In the genomic region with DNA sequence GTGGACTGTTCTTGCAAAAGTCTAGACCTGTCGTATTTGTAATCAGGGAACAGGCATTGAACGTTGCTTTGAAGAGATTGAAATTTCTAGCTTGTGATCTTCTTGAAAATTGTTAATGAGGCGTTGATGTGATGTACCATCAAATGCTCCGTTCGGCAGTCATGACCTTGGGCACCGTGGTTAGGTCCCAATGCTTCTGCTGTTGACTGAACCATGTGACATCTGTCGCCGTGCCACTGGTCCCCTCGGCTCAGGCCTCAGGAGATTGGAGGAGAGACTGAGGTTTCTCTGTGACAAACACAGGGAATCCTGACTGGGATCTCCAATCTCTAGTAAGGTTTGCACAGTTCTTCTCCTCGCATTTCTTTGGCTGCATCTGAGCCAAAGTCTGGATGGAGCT, we compare ENCODE assay signal across 9 cellular contexts. TPM values are rescaled to one million over a fixed set of nuclear protein-coding genes. Genes with fewer than 3 reads are reported as not detected.
A peak's percentile ranks its signal among the peaks of the same experiment; 100 is the strongest.
DNase-seq lines count a peak whose midpoint lies in the region; ATAC-seq and TF ChIP-seq lines count a peak whose summit lies in the region.
"Had no signal": no experiment of that assay in that cellular context is flagged by ENCODE, and none has a peak within 500 bp of the region (broad histone marks: within the 10 kb centered on the region; RNA-seq: fewer than 3 reads in every experiment).

No MANE protein-coding gene starts in this region.

- TF ChIP-seq CTCF in natural killer cell (IDR thresholded peaks at IDR 0.05): no peak

- H2BK120ac ChIP-seq in mesenchymal stem cell (ENCODE audit: low read depth, low read length): no peak overlapping the region

- H3K36me3 Mint-ChIP-seq in CD8-positive, alpha-beta memory T cell: peaks cover 0 to 38% (median 5%) of the 10 kb centered on the region in 3 donors
- peaks cover 6 to 13% of the 10 kb centered on the region in 2 donors for H3K36me3 Mint-ChIP-seq in activated T-cell treated with anti-CD3 and anti-CD28 coated beads, Interleukin-2, amount 50 U/mL, for 72 hours (ENCODE audit: insufficient read depth in 2 of 2)
- H3K36me3 Mint-ChIP-seq in natural killer cell: no peaks in the 10 kb centered on the region

- H3K14ac ChIP-seq in mesenchymal stem cell (ENCODE audit: low read length in 2 of 2): no peak overlapping the region

- H3K79me1 ChIP-seq in mesenchymal stem cell (replicated peaks; ENCODE audit: low read length, poor library complexity, severe bottlenecking): no peaks in the 10 kb centered on the region

- peak overlapping the region; percentile 81 to 97 (median 95) for H3K4me3 Mint-ChIP-seq in CD8-positive, alpha-beta memory T cell
- peak overlapping the region; percentile 85 to 94 for H3K4me3 Mint-ChIP-seq in activated T-cell treated with anti-CD3 and anti-CD28 coated beads, Interleukin-2, amount 50 U/mL, for 72 hours
- H3K4me3 Mint-ChIP-seq in natural killer cell: peak overlapping the region; percentile 93

- H4K8ac ChIP-seq in mesenchymal stem cell (ENCODE audit: low read length): no peak overlapping the region

- H3K36me3 ChIP-seq in CD8-positive, alpha-beta memory T cell (ENCODE audit: insufficient read depth, low read length): peaks cover 7% of the 10 kb centered on the region
- H3K36me3 ChIP-seq in Karpas-422 (ENCODE audit: insufficient read depth, low read length): no peaks in the 10 kb centered on the region
- no peaks in the 10 kb centered on the region for H3K36me3 ChIP-seq in mesenchymal stem cell (ENCODE audit: control insufficient read depth in 1 of 2, insufficient read depth in 2 of 2, low read depth in 1 of 2, low read length in 2 of 2)

- H3K27ac ChIP-seq in CD8-positive, alpha-beta memory T cell (ENCODE audit: low read depth, low read length): peak overlapping the region; percentile 90
- H3K27ac ChIP-seq in Karpas-422 (ENCODE audit: low read length) (no peak overlapping the region), mesenchymal stem cell (ENCODE audit: low read length, poor library complexity, severe bottlenecking) (no peak overlapping the region)

- H3K9ac ChIP-seq in Karpas-422 (ENCODE audit: low read length) (peak overlapping the region; percentile 81), mesenchymal stem cell (ENCODE audit: low read length) (no peak overlapping the region)

- H2AFZ ChIP-seq in Karpas-422 (ENCODE audit: low read length): no peak overlapping the region
- no peak overlapping the region for H2AFZ ChIP-seq in mesenchymal stem cell (ENCODE audit: low read depth, low read length)

- intact Hi-C loops in natural killer cell (cut with micrococcal nuclease): loop anchor here (5.0 kb wide), 1 partner anchor 575 kb away; the partner anchor contains the start of gene KLHL21

- no peaks in the 10 kb centered on the region for H3K27me3 ChIP-seq in CD8-positive, alpha-beta memory T cell (ENCODE audit: insufficient read depth, low read length, poor library complexity, severe bottlenecking)
- no peaks in the 10 kb centered on the region for H3K27me3 ChIP-seq in Karpas-422 (ENCODE audit: low read length)
- peaks cover 17 to 20% of the 10 kb centered on the region in 2 experiments for H3K27me3 ChIP-seq in mesenchymal stem cell (ENCODE audit: control insufficient read depth in 1 of 2, insufficient read depth in 1 of 2, low read length in 2 of 2)

- 88% methylated on average over 10 of the region's 10 CpGs for WGBS in mesenchymal stem cell

- no peak overlapping the region for H3K4ac ChIP-seq in mesenchymal stem cell (ENCODE audit: low read depth in 1 of 2, low read length in 2 of 2)

- H3K4me1 ChIP-seq in CD8-positive, alpha-beta memory T cell (ENCODE audit: insufficient read depth, low read length): peaks cover 74% of the 10 kb centered on the region
- H3K4me1 ChIP-seq in Karpas-422 (ENCODE audit: low read length) (peaks cover 55% of the 10 kb centered on the region), mesenchymal stem cell (ENCODE audit: control insufficient read depth, insufficient read depth, low read depth, low read length) (peaks cover 20% of the 10 kb centered on the region)

- H3K18ac ChIP-seq in mesenchymal stem cell (ENCODE audit: low read depth in 1 of 2, low read length in 2 of 2): no peak overlapping the region

- peak overlapping the region; percentile 89 for H3K4me2 ChIP-seq in Karpas-422 (ENCODE audit: low read depth, low read length, poor library complexity, severe bottlenecking)
- no peak overlapping the region for H3K4me2 ChIP-seq in mesenchymal stem cell (ENCODE audit: low read length, poor library complexity, severe bottlenecking)

- H2BK12ac ChIP-seq in mesenchymal stem cell (ENCODE audit: low read length in 2 of 2): no peak overlapping the region

- no peak overlapping the region for H3K23ac ChIP-seq in mesenchymal stem cell (ENCODE audit: low read length in 2 of 2)

- no peak overlapping the region for H4K91ac ChIP-seq in mesenchymal stem cell (ENCODE audit: low read length)

- H3K27ac Mint-ChIP-seq in CD8-positive, alpha-beta memory T cell: peak overlapping the region; percentile 88 to 99 (median 98)
- peak overlapping the region; percentile 38 for H3K27ac Mint-ChIP-seq in activated T-cell treated with anti-CD3 and anti-CD28 coated beads, Interleukin-2, amount 50 U/mL, for 72 hours
- H3K27ac Mint-ChIP-seq in natural killer cell: peak overlapping the region; percentile 70 to 100

- no peaks in the 10 kb centered on the region for H3K27me3 Mint-ChIP-seq in CD8-positive, alpha-beta memory T cell
- H3K27me3 Mint-ChIP-seq in activated T-cell treated with anti-CD3 and anti-CD28 coated beads, Interleukin-2, amount 50 U/mL, for 72 hours (ENCODE audit: low read depth): no peaks in the 10 kb centered on the region
- H3K27me3 Mint-ChIP-seq in natural killer cell (ENCODE audit: low read depth in 2 of 2): peaks cover 0 to 3% of the 10 kb centered on the region in 2 donors

- no peaks in the 10 kb centered on the region for H3K9me3 ChIP-seq in CD8-positive, alpha-beta memory T cell (ENCODE audit: low read length)
- H3K9me3 ChIP-seq in Karpas-422 (ENCODE audit: low read length): no peaks in the 10 kb centered on the region
- no peaks in the 10 kb centered on the region for H3K9me3 ChIP-seq in mesenchymal stem cell (ENCODE audit: control insufficient read depth, low read length)

- H2BK5ac ChIP-seq in mesenchymal stem cell (ENCODE audit: low read depth, low read length, poor library complexity, severe bottlenecking): no peak overlapping the region

- H2AK5ac ChIP-seq in mesenchymal stem cell (ENCODE audit: low read length, severe bottlenecking): no peak overlapping the region

- H3K9me2 ChIP-seq in Karpas-422 (replicated peaks; ENCODE audit: insufficient read depth, low read length): no peaks in the 10 kb centered on the region

- peaks cover 62 to 77% (median 66%) of the 10 kb centered on the region in 3 donors for H3K4me1 Mint-ChIP-seq in CD8-positive, alpha-beta memory T cell
- peaks cover 68% of the 10 kb centered on the region for H3K4me1 Mint-ChIP-seq in activated T-cell treated with anti-CD3 and anti-CD28 coated beads, Interleukin-2, amount 50 U/mL, for 72 hours (ENCODE audit: low read depth)
- peaks cover 69 to 75% of the 10 kb centered on the region in 2 donors for H3K4me1 Mint-ChIP-seq in natural killer cell

- no peak for DNase-seq in CD8-positive, alpha-beta memory T cell
- DNase-seq in Karpas-422 (no peak), natural killer cell (no peak), RPMI8226 (no peak), mesenchymal stem cell (no peak)
- peak; percentile 17 to 29 for DNase-seq in activated T-cell treated with anti-CD3 and anti-CD28 coated beads, Interleukin-2, amount 50 U/mL, for 72 hours
- DNase-seq: NCI-H1092 treated with DMSO at 0.1 percent for 48 hours had no signal

- H2BK15ac ChIP-seq in mesenchymal stem cell (ENCODE audit: low read depth, poor library complexity, severe bottlenecking): no peak overlapping the region

- peaks cover 0 to 3% (median 0%) of the 10 kb centered on the region in 5 donors for H3K9me3 Mint-ChIP-seq in CD8-positive, alpha-beta memory T cell
- no peaks in the 10 kb centered on the region for H3K9me3 Mint-ChIP-seq in activated T-cell treated with anti-CD3 and anti-CD28 coated beads, Interleukin-2, amount 50 U/mL, for 72 hours
- H3K9me3 Mint-ChIP-seq in natural killer cell: no peaks in the 10 kb centered on the region

- peak in 1 of 2 donors; percentile 4 for ATAC-seq in activated T-cell treated with anti-CD3 and anti-CD28 coated beads, Interleukin-2, amount 50 U/mL, for 72 hours (replicated peaks in 1 of 2)
- ATAC-seq in natural killer cell: no peak
- no peak for ATAC-seq in HG03095 (IDR thresholded peaks at IDR 0.05; ENCODE audit: unreplicated experiment)
- no peak for ATAC-seq in HG03135 (IDR thresholded peaks at IDR 0.05; ENCODE audit: unreplicated experiment)

- CTCF ChIA-PET in CD8-positive, alpha-beta memory T cell (lab: Charles Lee): interaction anchor here (3.5 kb wide), 1 partner anchor 34 kb away, joined by 23 read pairs; the partner anchor contains the start of gene NPHP4

- H4K20me1 ChIP-seq in Karpas-422 (ENCODE audit: insufficient read depth, low read depth, low read length): peaks cover 20% of the 10 kb centered on the region; the same call in 1 of the 2 replicates

- peaks cover 50% of the 10 kb centered on the region for H3K79me2 ChIP-seq in Karpas-422 (ENCODE audit: low read length)

- H3K4me3 ChIP-seq in CD8-positive, alpha-beta memory T cell (ENCODE audit: low read length): peak overlapping the region; percentile 92
- H3K4me3 ChIP-seq in Karpas-422 (ENCODE audit: low read length) (peak overlapping the region; percentile 73), mesenchymal stem cell (ENCODE audit: insufficient read depth in 1 of 2, low read depth in 1 of 2, low read length in 2 of 2) (no peak overlapping the region)

- POLR2A ChIA-PET in CD8-positive, alpha-beta memory T cell (lab: Charles Lee): interaction anchor here (4.5 kb wide), 1 partner anchor 35 kb away, joined by 42 read pairs; the partner anchor contains the start of gene NPHP4

RNA-seq across cellular contexts. Expression of gene KCNAB2, which starts 18.1 kb away (rescaled TPM):
- 100 to 1,000 TPM; 171 TPM for total RNA-seq in CD8-positive, alpha-beta memory T cell
- 52.6 TPM for polyA plus RNA-seq in CD8-positive, alpha-beta memory T cell
- 27.3 and 57.0 TPM in 2 replicates for total RNA-seq in Karpas-422 (2014; rRNA removed; shearing (Covaris generic); ENCODE audit: low replicate concordance)
- total RNA-seq in activated T-cell treated with anti-CD3 and anti-CD28 coated beads, Interleukin-2, amount 50 U/mL, for 72 hours: 100 to 1,000 TPM; 210 to 232 TPM
- total RNA-seq in natural killer cell: 100 to 1,000 TPM; 387 to 749 (median 430) TPM
- 1.0 TPM for polyA plus RNA-seq in mesenchymal stem cell (2013, experiment 1 of 2)
- polyA plus RNA-seq in mesenchymal stem cell (2013, experiment 2 of 2): 0.92 TPM

RNA-seq across cellular contexts. Expression of gene NPHP4, which starts 35.4 kb away (rescaled TPM):
- 10 to 100 TPM; 11.2 to 11.5 TPM for total RNA-seq in CD8-positive, alpha-beta memory T cell
- polyA plus RNA-seq in CD8-positive, alpha-beta memory T cell: 1.2 TPM
- 3.9 and 7.9 TPM in 2 replicates for total RNA-seq in Karpas-422 (2014; rRNA removed; shearing (Covaris generic); ENCODE audit: low replicate concordance)
- 10 to 100 TPM; 12.3 to 14.5 TPM for total RNA-seq in activated T-cell treated with anti-CD3 and anti-CD28 coated beads, Interleukin-2, amount 50 U/mL, for 72 hours
- 10 to 100 TPM in 2 of 3 donors, 1 to 10 TPM in 1; 6.3 to 14.7 (median 10.1) TPM for total RNA-seq in natural killer cell
- polyA plus RNA-seq in mesenchymal stem cell (2013, experiment 1 of 2): 3.2 TPM
- 3.2 TPM for polyA plus RNA-seq in mesenchymal stem cell (2013, experiment 2 of 2)

Comparison
In these comparisons a context has a peak if more than half of its experiments do, and no peak if none do; other contexts are left out.
1. DNase-seq: peak in activated T-cell treated with anti-CD3 and anti-CD28 coated beads, Interleukin-2, amount 50 U/mL, for 72 hours (2 of 2); none in CD8-positive, alpha-beta memory T cell (0 of 5), Karpas-422 (single experiment), natural killer cell (single experiment), RPMI8226 (single experiment) and mesenchymal stem cell (single experiment).
2. H3K4me3 ChIP-seq: peak in CD8-positive, alpha-beta memory T cell (single experiment) and Karpas-422 (single experiment); none in mesenchymal stem cell (0 of 2).
3. H3K27ac Mint-ChIP-seq: peak in every context shown above with its lines; median percentile 98 in CD8-positive, alpha-beta memory T cell; 85 in natural killer cell; 38 in activated T-cell treated with anti-CD3 and anti-CD28 coated beads, Interleukin-2, amount 50 U/mL, for 72 hours.
4. Peak in every context shown above with its lines, with median percentiles within 50 percentile points of each other: H3K4me3 Mint-ChIP-seq.